Comparison of ENCODE assay signal across 21 cellular contexts in the genomic region with DNA sequence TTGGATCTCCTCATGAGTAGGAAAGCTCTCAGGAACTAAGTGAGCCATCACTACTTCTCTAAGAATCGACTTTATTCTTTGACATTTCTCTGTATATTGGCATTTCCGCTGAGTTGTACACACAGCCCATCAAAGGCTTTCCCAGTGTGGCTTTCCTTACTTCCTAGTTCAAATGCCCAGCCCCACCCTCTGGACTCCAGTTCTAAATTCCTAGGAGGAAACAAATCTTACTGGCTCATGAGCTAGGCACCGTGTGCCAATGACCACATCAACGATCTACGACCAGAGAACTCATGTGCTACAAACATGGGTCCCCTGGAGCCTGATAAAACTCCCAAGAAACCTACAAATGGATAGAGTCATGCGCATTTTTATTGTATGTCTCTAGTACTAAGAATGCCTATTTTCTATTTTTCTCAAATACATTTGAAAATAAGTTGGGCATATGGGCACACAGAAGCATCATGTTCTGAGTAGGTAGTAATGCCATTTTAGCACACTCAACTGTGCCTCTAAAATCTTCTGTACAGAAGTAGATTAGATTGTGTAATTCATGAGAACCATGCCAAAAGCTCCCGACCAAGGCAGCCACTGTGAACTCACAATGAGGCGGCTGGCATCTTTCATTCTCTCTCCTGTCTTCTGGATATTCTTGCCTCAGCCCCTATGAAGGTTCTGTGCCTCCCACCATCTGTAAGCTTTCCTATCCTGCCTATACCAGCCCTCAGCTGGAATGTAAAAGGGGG. TPM values are rescaled to one million over a fixed set of nuclear protein-coding genes. Genes with fewer than 3 reads are reported as not detected.
A peak's percentile ranks its signal among the peaks of the same experiment; 100 is the strongest.
DNase-seq lines count a peak whose midpoint lies in the region; ATAC-seq lines count a peak whose summit lies in the region.
"Had no signal": no experiment of that assay in that cellular context is flagged by ENCODE, and none has a peak within 500 bp of the region (broad histone marks: within the 10 kb centered on the region; RNA-seq: fewer than 3 reads in every experiment).

No MANE protein-coding gene starts in this region.

- peak; percentile 80 for ATAC-seq in Right ventricle myocardium superior (ENCODE audit: poor library complexity)
- ATAC-seq in GM18873 (IDR thresholded peaks at IDR 0.05; ENCODE audit: low FRiP score, unreplicated experiment): no peak
- ATAC-seq: esophagus mucosa; PC-3; stimulated activated naive CD8-positive, alpha-beta T cell treated with anti-CD3 and anti-CD28 coated beads, Interleukin-15, amount 100 ng/mL, for 72 hours had no signal

- intact Hi-C loops in Right ventricle myocardium superior (cut with DNase I) (no loop called here), cardiac septum (cut with DNase I) (no loop called here)

- DNase-seq in Right ventricle myocardium superior (no peak), cardiac septum (ENCODE audit: low spot score) (no peak), globus pallidus (ENCODE audit: low spot score) (peak; percentile 26), middle frontal gyrus (ENCODE audit: extremely low spot score, low spot score) (peak; percentile 46), NCI-H2029 treated with DMSO at 0.1 percent for 48 hours (lab: John Stamatoyannopoulos, UW) (no peak), NOMO-1 treated with dmso at 0.1 percent for 144 hours (lab: John Stamatoyannopoulos, UW; ENCODE audit: unreplicated experiment) (no peak)
- no peak for DNase-seq in activated naive CD4-positive, alpha-beta T cell (lab: John Stamatoyannopoulos, UW)
- DNase-seq: activated naive CD4-positive, alpha-beta T cell treated with anti-CD3 and anti-CD28 coated beads, Interleukin-2, amount 10 ng/mL, durations not matched to agents 7 days and 5 days; activated T-cell treated with anti-CD3 and anti-CD28 coated beads, Interleukin-2, amount 50 U/mL, for 24 hours; Caco-2; DMS79 treated with DMSO at 0.1 percent for 48 hours; effector memory CD4-positive, alpha-beta T cell; NCI-H187; NCI-H226; PC-3; retina; SHP77 treated with DMSO at 0.1 percent for 48 hours; stimulated activated naive CD8-positive, alpha-beta T cell treated with anti-CD3 and anti-CD28 coated beads, Interleukin-15, amount 100 ng/mL, for 72 hours; trophoblast cell had no signal

RNA-seq across cellular contexts. Expression of a gene that starts 10.5 kb away (rescaled TPM):
- 12.1 TPM for total RNA-seq in Right ventricle myocardium superior
- 32.7 TPM for total RNA-seq in cardiac septum

Comparison
In these comparisons a context has a peak if more than half of its experiments do, and no peak if none do; other contexts are left out.
1. DNase-seq: peak in globus pallidus (single experiment) and middle frontal gyrus (single experiment); none in Right ventricle myocardium superior (single experiment), cardiac septum (single experiment), NCI-H2029 treated with DMSO at 0.1 percent for 48 hours (single experiment), activated naive CD4-positive, alpha-beta T cell (0 of 4) and NOMO-1 treated with dmso at 0.1 percent for 144 hours (single experiment).